Comparison of ENCODE assay signal across 8 cellular contexts in the genomic region with DNA sequence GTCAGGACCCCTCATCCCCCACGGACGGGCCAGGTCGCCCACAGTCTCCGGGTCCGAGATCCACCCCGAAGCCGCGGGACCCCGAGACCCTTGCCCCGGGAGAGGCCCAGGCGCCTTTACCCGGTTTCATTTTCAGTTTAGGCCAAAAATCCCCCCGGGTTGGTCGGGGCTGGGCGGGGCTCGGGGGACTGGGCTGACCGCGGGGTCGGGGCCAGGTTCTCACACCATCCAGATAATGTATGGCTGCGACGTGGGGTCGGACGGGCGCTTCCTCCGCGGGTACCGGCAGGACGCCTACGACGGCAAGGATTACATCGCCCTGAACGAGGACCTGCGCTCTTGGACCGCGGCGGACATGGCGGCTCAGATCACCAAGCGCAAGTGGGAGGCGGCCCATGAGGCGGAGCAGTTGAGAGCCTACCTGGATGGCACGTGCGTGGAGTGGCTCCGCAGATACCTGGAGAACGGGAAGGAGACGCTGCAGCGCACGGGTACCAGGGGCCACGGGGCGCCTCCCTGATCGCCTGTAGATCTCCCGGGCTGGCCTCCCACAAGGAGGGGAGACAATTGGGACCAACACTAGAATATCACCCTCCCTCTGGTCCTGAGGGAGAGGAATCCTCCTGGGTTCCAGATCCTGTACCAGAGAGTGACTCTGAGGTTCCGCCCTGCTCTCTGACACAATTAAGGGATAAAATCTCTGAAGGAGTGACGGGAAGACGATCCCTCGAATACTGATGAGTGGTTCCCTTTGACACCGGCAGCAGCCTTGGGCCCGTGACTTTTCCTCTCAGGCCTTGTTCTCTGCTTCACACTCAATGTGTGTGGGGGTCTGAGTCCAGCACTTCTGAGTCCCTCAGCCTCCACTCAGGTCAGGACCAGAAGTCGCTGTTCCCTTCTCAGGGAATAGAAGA. TPM values are rescaled to one million over a fixed set of nuclear protein-coding genes. Genes with fewer than 3 reads are reported as not detected.
A peak's percentile ranks its signal among the peaks of the same experiment; 100 is the strongest.
DNase-seq lines count a peak whose midpoint lies in the region; ATAC-seq and TF ChIP-seq lines count a peak whose summit lies in the region.

No MANE protein-coding gene starts in this region.

- peak overlapping the region; percentile 57 to 78 for H3K4me3 ChIP-seq in CD4-positive, alpha-beta memory T cell (ENCODE audit: low read length in 2 of 2)
- H3K4me3 ChIP-seq in left ventricle myocardium inferior = peak overlapping the region; percentile 62
- peak overlapping the region; percentile 79 for H3K4me3 ChIP-seq in skeletal muscle satellite cell (ENCODE audit: low read length)

- peaks cover 0 to 3% of the 10 kb centered on the region in 2 donors for H3K27me3 Mint-ChIP-seq in CD4-positive, alpha-beta memory T cell
- H3K27me3 Mint-ChIP-seq in activated T-cell treated with anti-CD3 and anti-CD28 coated beads, Interleukin-2, amount 50 U/mL, for 4 hours (ENCODE audit: low read depth) = no peaks in the 10 kb centered on the region

- H3K4me3 Mint-ChIP-seq in CD4-positive, alpha-beta memory T cell = peak overlapping the region; percentile 95 to 100 (median 99)
- H3K4me3 Mint-ChIP-seq in activated T-cell treated with anti-CD3 and anti-CD28 coated beads, Interleukin-2, amount 50 U/mL, for 4 hours = peak overlapping the region; percentile 95

- peaks cover 54% of the 10 kb centered on the region for H3K4me1 ChIP-seq in CD4-positive, alpha-beta memory T cell (ENCODE audit: insufficient read depth, low read length)
- H3K4me1 ChIP-seq in left ventricle myocardium inferior = peaks cover 3% of the 10 kb centered on the region
- H3K4me1 ChIP-seq in skeletal muscle satellite cell (ENCODE audit: control insufficient read depth, insufficient read depth, low read length) = no peaks in the 10 kb centered on the region

- H3K9me3 ChIP-seq in CD4-positive, alpha-beta memory T cell (ENCODE audit: control insufficient read depth in 1 of 2, low read length in 2 of 2) = no peaks in the 10 kb centered on the region
- no peaks in the 10 kb centered on the region for H3K9me3 ChIP-seq in left ventricle myocardium inferior (replicated peaks)
- no peaks in the 10 kb centered on the region for H3K9me3 ChIP-seq in skeletal muscle satellite cell (replicated peaks; ENCODE audit: low read length)

- peaks cover 56 to 68% of the 10 kb centered on the region in 2 donors for H3K36me3 Mint-ChIP-seq in CD4-positive, alpha-beta memory T cell
- peaks cover 42% of the 10 kb centered on the region for H3K36me3 Mint-ChIP-seq in activated T-cell treated with anti-CD3 and anti-CD28 coated beads, Interleukin-2, amount 50 U/mL, for 4 hours (ENCODE audit: insufficient read depth)

- peaks cover 43% of the 10 kb centered on the region for H3K36me3 ChIP-seq in CD4-positive, alpha-beta memory T cell (ENCODE audit: insufficient read depth, low read length)
- peaks cover 4% of the 10 kb centered on the region for H3K36me3 ChIP-seq in left ventricle myocardium inferior
- H3K36me3 ChIP-seq in skeletal muscle satellite cell (ENCODE audit: insufficient read depth, low read length) = peaks cover 12% of the 10 kb centered on the region

- peak overlapping the region; percentile 100 for H3K27ac ChIP-seq in CD4-positive, alpha-beta memory T cell (ENCODE audit: low read depth, low read length)
- peak overlapping the region; percentile 80 for H3K27ac ChIP-seq in left ventricle myocardium inferior (replicated peaks)

- no peak for TF ChIP-seq CTCF in left ventricle myocardium inferior (IDR thresholded peaks at IDR 0.05; ENCODE audit: borderline replicate concordance)

- peaks cover 0 to 16% (median 0%) of the 10 kb centered on the region in 8 donors for H3K9me3 Mint-ChIP-seq in CD4-positive, alpha-beta memory T cell
- no peaks in the 10 kb centered on the region for H3K9me3 Mint-ChIP-seq in activated T-cell treated with anti-CD3 and anti-CD28 coated beads, Interleukin-2, amount 50 U/mL, for 4 hours

- POLR2A ChIA-PET in CD4-positive, alpha-beta memory T cell (lab: Charles Lee; ENCODE audit: partially characterized antibody) = interaction anchor here (2.4 to 3.1 kb wide), 2 partner anchors 23 to 56 kb away, joined by 8 to 57 read pairs; no protein-coding TSS in a partner anchor

- peaks cover 34 to 80% (median 50%) of the 10 kb centered on the region in 4 donors for H3K4me1 Mint-ChIP-seq in CD4-positive, alpha-beta memory T cell
- peaks cover 45% of the 10 kb centered on the region for H3K4me1 Mint-ChIP-seq in activated T-cell treated with anti-CD3 and anti-CD28 coated beads, Interleukin-2, amount 50 U/mL, for 4 hours (ENCODE audit: low read depth)

- CTCF ChIA-PET in CD4-positive, alpha-beta memory T cell (lab: Charles Lee; ENCODE audit: partially characterized antibody) = no interaction called here

- peak; percentile 10 for ATAC-seq in HG02840 (IDR thresholded peaks at IDR 0.05; ENCODE audit: low FRiP score, unreplicated experiment)
- ATAC-seq in activated T-cell treated with anti-CD3 and anti-CD28 coated beads, Interleukin-2, amount 50 U/mL, for 4 hours = peak; percentile 2 to 3
- ATAC-seq in HG03378 (IDR thresholded peaks at IDR 0.05; ENCODE audit: unreplicated experiment) = no peak

- no peaks in the 10 kb centered on the region for H3K27me3 ChIP-seq in CD4-positive, alpha-beta memory T cell (ENCODE audit: insufficient read depth, low read length)
- H3K27me3 ChIP-seq in left ventricle myocardium inferior (ENCODE audit: low read depth) (no peaks in the 10 kb centered on the region), skeletal muscle satellite cell (ENCODE audit: control insufficient read depth, insufficient read depth, low read length) (no peaks in the 10 kb centered on the region)

- H3K27ac Mint-ChIP-seq in CD4-positive, alpha-beta memory T cell = peak overlapping the region; percentile 100

- peak overlapping the region; percentile 93 for H3K9ac ChIP-seq in skeletal muscle satellite cell (ENCODE audit: low read depth, low read length)

- intact Hi-C loops in CD4-positive, alpha-beta memory T cell (cut with micrococcal nuclease) = loop anchor here (2.0 to 5.0 kb wide), 2 partner anchors 34 to 123 kb away; partner anchors contain the start of gene PPP1R11
- intact Hi-C loops in left ventricle myocardium inferior (cut with micrococcal nuclease) = no loop called here

- DNase-seq in CD4-positive, alpha-beta memory T cell = peak in 2 of 5 donors; percentile 44 to 60
- peak; percentile 33 for DNase-seq in activated T-cell treated with anti-CD3 and anti-CD28 coated beads, Interleukin-2, amount 50 U/mL, for 4 hours
- DNase-seq in left ventricle myocardium inferior (no peak), SW 1271 (lab: John Stamatoyannopoulos, UW) (no peak), inferior parietal cortex (ENCODE audit: extremely low spot score) (no peak)

- H3K4me2 ChIP-seq in skeletal muscle satellite cell (ENCODE audit: low read length) = peak overlapping the region; percentile 93

RNA-seq across cellular contexts. Expression of gene HLA-A, which starts 1.0 kb away (rescaled TPM):
- 1,000 to 10,000 TPM; 2,115 to 2,200 TPM for total RNA-seq in CD4-positive, alpha-beta memory T cell
- 1,000 to 10,000 TPM; 2,923 to 3,137 TPM for polyA plus RNA-seq in CD4-positive, alpha-beta memory T cell
- 1,000 to 10,000 TPM; 1,247 to 1,756 (median 1,527) TPM for total RNA-seq in activated T-cell treated with anti-CD3 and anti-CD28 coated beads, Interleukin-2, amount 50 U/mL, for 4 hours
- 252 TPM for total RNA-seq in left ventricle myocardium inferior
- total RNA-seq in skeletal muscle satellite cell (2012; rRNA removed) = 107 and 183 TPM in 2 replicates
